ENCODE assay signal across 21 cellular contexts in the genomic region with DNA sequence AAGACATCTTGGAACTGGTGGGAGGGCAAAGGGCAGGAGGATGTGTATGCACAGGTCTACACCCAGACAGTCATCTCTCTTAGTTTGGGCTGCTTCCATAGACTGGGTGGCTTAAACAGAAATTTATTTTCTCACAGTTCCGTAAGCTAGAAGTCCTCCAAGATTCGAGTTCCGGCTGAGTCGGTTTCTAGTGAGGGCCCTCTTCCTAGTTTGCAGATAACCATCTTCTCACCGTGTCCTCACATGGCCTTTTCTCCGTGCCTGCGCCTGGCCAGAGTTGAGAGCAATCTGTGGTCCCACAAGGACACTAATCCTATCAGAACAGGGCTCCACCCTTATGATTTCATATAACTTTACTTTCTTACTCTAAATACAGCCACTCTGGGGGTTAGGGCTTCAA. TPM values are rescaled to one million over a fixed set of nuclear protein-coding genes. Genes with fewer than 3 reads are reported as not detected.
DNase-seq lines count a peak whose midpoint lies in the region; ATAC-seq and TF ChIP-seq lines count a peak whose summit lies in the region.
"Had no signal": no experiment of that assay in that cellular context is flagged by ENCODE, and none has a peak within 500 bp of the region (broad histone marks: within the 10 kb centered on the region; RNA-seq: fewer than 3 reads in every experiment).

No MANE protein-coding gene starts in this region.

- no peak overlapping the region for H3K27ac Mint-ChIP-seq in activated CD8-positive, alpha-beta memory T cell treated with anti-CD3 and anti-CD28 coated beads, Interleukin-2, amount 10 ng/mL, durations not matched to agents 7 days and 5 days
- H3K27ac Mint-ChIP-seq: B cell; CD4-positive, alpha-beta T cell; CD8-positive, alpha-beta T cell had no signal

- peaks cover 33% of the 10 kb centered on the region for H3K27me3 Mint-ChIP-seq in activated CD8-positive, alpha-beta memory T cell treated with anti-CD3 and anti-CD28 coated beads, Interleukin-2, amount 10 ng/mL, durations not matched to agents 7 days and 5 days

- CTCF ChIA-PET in activated CD8-positive, alpha-beta memory T cell treated with anti-CD3 and anti-CD28 coated beads, Interleukin-2, amount 10 ng/mL, durations not matched to agents 7 days and 5 days (lab: Charles Lee), result no interaction called here

- intact Hi-C loops in upper lobe of right lung (cut with DNase I) (no loop called here), colonic mucosa (cut with DNase I) (no loop called here)

- H3K4me3 ChIP-seq in osteoblast (ENCODE audit: insufficient read depth, low read length) (no peak overlapping the region), upper lobe of right lung (no peak overlapping the region), colonic mucosa (no peak overlapping the region)
- H3K4me3 ChIP-seq: A549; BLaER1 treated with 17β-estradiol and CSF1 and Interleukin-3, amounts not matched to agents 10 nM and 100 nM had no signal

- H3K4me1 Mint-ChIP-seq in activated CD8-positive, alpha-beta memory T cell treated with anti-CD3 and anti-CD28 coated beads, Interleukin-2, amount 10 ng/mL, durations not matched to agents 7 days and 5 days, result no peaks in the 10 kb centered on the region

- no peaks in the 10 kb centered on the region for H3K4me1 ChIP-seq in osteoblast (ENCODE audit: insufficient read depth, low read length)
- H3K4me1 ChIP-seq in upper lobe of right lung, result peaks cover 15% of the 10 kb centered on the region
- H3K4me1 ChIP-seq in colonic mucosa, result peaks cover 11% of the 10 kb centered on the region
- H3K4me1 ChIP-seq: A549; BLaER1 treated with 17β-estradiol and CSF1 and Interleukin-3, amounts not matched to agents 10 nM and 100 nM had no signal

- no peaks in the 10 kb centered on the region for H3K79me2 ChIP-seq in osteoblast (ENCODE audit: insufficient read depth, low read length)

- H3K27ac ChIP-seq in osteoblast (ENCODE audit: low read depth, low read length), result no peak overlapping the region
- H3K27ac ChIP-seq in upper lobe of right lung, result no peak overlapping the region
- H3K27ac ChIP-seq in colonic mucosa, result no peak overlapping the region
- H3K27ac ChIP-seq: 22Rv1; A549; BLaER1 treated with 17β-estradiol and CSF1 and Interleukin-3, amounts not matched to agents 10 nM and 100 nM; C4-2B had no signal

- H3K9me3 Mint-ChIP-seq in activated CD8-positive, alpha-beta memory T cell treated with anti-CD3 and anti-CD28 coated beads, Interleukin-2, amount 10 ng/mL, durations not matched to agents 7 days and 5 days (ENCODE audit: low read depth), result no peaks in the 10 kb centered on the region
- H3K9me3 Mint-ChIP-seq: CD4-positive, alpha-beta T cell; CD8-positive, alpha-beta T cell had no signal

- peaks cover 34% of the 10 kb centered on the region for H3K27me3 ChIP-seq in osteoblast (ENCODE audit: insufficient read depth, low read length)
- peaks cover 24% of the 10 kb centered on the region for H3K27me3 ChIP-seq in upper lobe of right lung
- peaks cover 17% of the 10 kb centered on the region for H3K27me3 ChIP-seq in colonic mucosa

- no peak overlapping the region for H2AFZ ChIP-seq in osteoblast (ENCODE audit: low read length)

- H3K4me2 ChIP-seq in osteoblast (ENCODE audit: insufficient read depth, low read length), result no peak overlapping the region
- H3K4me2 ChIP-seq: A549; BLaER1 treated with 17β-estradiol and CSF1 and Interleukin-3, amounts not matched to agents 10 nM and 100 nM had no signal

- no peak for ATAC-seq in activated CD8-positive, alpha-beta memory T cell treated with anti-CD3 and anti-CD28 coated beads, Interleukin-2, amount 10 ng/mL, durations not matched to agents 7 days and 5 days
- no peak for ATAC-seq in upper lobe of right lung
- ATAC-seq in HG02571 (IDR thresholded peaks at IDR 0.05; ENCODE audit: unreplicated experiment), result no peak
- ATAC-seq: A549; CD8-positive, alpha-beta T cell had no signal

- H3K4me3 Mint-ChIP-seq in activated CD8-positive, alpha-beta memory T cell treated with anti-CD3 and anti-CD28 coated beads, Interleukin-2, amount 10 ng/mL, durations not matched to agents 7 days and 5 days, result no peak overlapping the region
- H3K4me3 Mint-ChIP-seq: B cell; CD4-positive, alpha-beta T cell; CD8-positive, alpha-beta T cell had no signal

- H3K9ac ChIP-seq in colonic mucosa (ENCODE audit: low read depth in 2 of 2, low read length in 2 of 2), result no peak overlapping the region
- H3K9ac ChIP-seq: BLaER1 treated with 17β-estradiol and CSF1 and Interleukin-3, amounts not matched to agents 10 nM and 100 nM had no signal

- H3K36me3 ChIP-seq in osteoblast (ENCODE audit: insufficient read depth, low read length) (peaks cover 17% of the 10 kb centered on the region), upper lobe of right lung (peaks cover 17% of the 10 kb centered on the region), colonic mucosa (no peaks in the 10 kb centered on the region)

- peaks cover 3% of the 10 kb centered on the region for H3K36me3 Mint-ChIP-seq in activated CD8-positive, alpha-beta memory T cell treated with anti-CD3 and anti-CD28 coated beads, Interleukin-2, amount 10 ng/mL, durations not matched to agents 7 days and 5 days

- no peaks in the 10 kb centered on the region for H3K9me3 ChIP-seq in osteoblast (ENCODE audit: low read depth, low read length)
- H3K9me3 ChIP-seq in upper lobe of right lung, result no peaks in the 10 kb centered on the region
- no peaks in the 10 kb centered on the region for H3K9me3 ChIP-seq in colonic mucosa
- H3K9me3 ChIP-seq: A549, Caco-2 had no signal

- peak; percentile 33 for DNase-seq in activated CD8-positive, alpha-beta memory T cell treated with anti-CD3 and anti-CD28 coated beads for 24 hours
- DNase-seq in activated CD8-positive, alpha-beta memory T cell treated with anti-CD3 and anti-CD28 coated beads, Interleukin-2, amount 10 ng/mL, durations not matched to agents 7 days and 5 days, result no peak
- peak; percentile 22 for DNase-seq in islet precursor cell
- DNase-seq in osteoblast (ENCODE audit: insufficient read length, low spot score, missing footprints), result peak; percentile 34
- peak; percentile 32 for DNase-seq in upper lobe of right lung
- no peak for DNase-seq in amniotic stem cell (lab: John Stamatoyannopoulos, UW)
- DNase-seq in colonic mucosa, result no peak
- DNase-seq: AML-193; Caco-2; Calu3; CD4-positive, alpha-beta T cell; CD8-positive, alpha-beta T cell; DMS79 treated with DMSO at 0.1 percent for 48 hours; GF-D8 had no signal

- H4K20me1 ChIP-seq in osteoblast (ENCODE audit: insufficient read depth, low read length), result peaks cover 31% of the 10 kb centered on the region

- TF ChIP-seq CTCF in osteoblast (IDR thresholded peaks at IDR 0.05; ENCODE audit: extremely low read depth, low read depth, low read length) (no peak), upper lobe of right lung (IDR thresholded peaks at IDR 0.05) (no peak), colonic mucosa (IDR thresholded peaks at IDR 0.05) (no peak)

RNA-seq across cellular contexts. Expression of gene SMIM32, which starts 4.1 kb away (rescaled TPM):
- not detected for total RNA-seq in activated CD8-positive, alpha-beta memory T cell treated with anti-CD3 and anti-CD28 coated beads, Interleukin-2, amount 10 ng/mL, durations not matched to agents 7 days and 5 days
- total RNA-seq in osteoblast (not detected in 2 replicates), upper lobe of right lung (not detected), colonic mucosa (10 to 100 TPM; 18.9 to 20.2 TPM)
- total RNA-seq: A172; B cell; CD4-positive, alpha-beta T cell; CD8-positive, alpha-beta T cell had no signal

RNA-seq across cellular contexts. Expression of gene SMAD5, which starts 56.2 kb away (rescaled TPM):
- 10 to 100 TPM; 16.8 to 21.8 TPM for total RNA-seq in activated CD8-positive, alpha-beta memory T cell treated with anti-CD3 and anti-CD28 coated beads, Interleukin-2, amount 10 ng/mL, durations not matched to agents 7 days and 5 days
- total RNA-seq in osteoblast (58.6 and 61.6 TPM in 2 replicates), upper lobe of right lung (52.7 TPM), colonic mucosa (10 to 100 TPM; 51.9 to 64.1 TPM)

Comparison
In these comparisons a context has a peak if more than half of its experiments do, and no peak if none do; other contexts are left out.
1. DNase-seq: peak in activated CD8-positive, alpha-beta memory T cell treated with anti-CD3 and anti-CD28 coated beads for 24 hours (single experiment), islet precursor cell (single experiment), osteoblast (single experiment) and upper lobe of right lung (single experiment); none in activated CD8-positive, alpha-beta memory T cell treated with anti-CD3 and anti-CD28 coated beads, Interleukin-2, amount 10 ng/mL, durations not matched to agents 7 days and 5 days (single experiment), amniotic stem cell (single experiment) and colonic mucosa (single experiment).
2. RNA of gene SMIM32, which starts 4.1 kb away (total RNA-seq): 18.9 to 20.2 TPM in colonic mucosa; not detected in activated CD8-positive, alpha-beta memory T cell treated with anti-CD3 and anti-CD28 coated beads, Interleukin-2, amount 10 ng/mL, durations not matched to agents 7 days and 5 days, not detected in osteoblast and not detected in upper lobe of right lung (single experiment); every median in the first group is over 10 times any median in the second.